In genomic region chr10:132447446-132448247, GRCh38 we compare ENCODE assay signal across 8 cellular contexts. TPM values are rescaled to one million over a fixed set of nuclear protein-coding genes. Genes with fewer than 3 reads are reported as not detected.
DNase-seq lines count a peak whose midpoint lies in the region; ATAC-seq and TF ChIP-seq lines count a peak whose summit lies in the region.

No MANE protein-coding gene starts in this region.

- peak overlapping the region; percentile 84 for H3K27ac ChIP-seq in CD4-positive, alpha-beta memory T cell (ENCODE audit: low read depth, low read length)

- H3K4me3 Mint-ChIP-seq in CD4-positive, alpha-beta memory T cell: peak overlapping the region; percentile 72 to 88 (median 78)

- intact Hi-C loops in CD4-positive, alpha-beta memory T cell (cut with micrococcal nuclease): loop anchor here (1.0 kb wide), 1 partner anchor 90 kb away; the partner anchor contains the start of gene INPP5A

- H3K9me3 Mint-ChIP-seq in CD4-positive, alpha-beta memory T cell: no peaks in the 10 kb centered on the region

- H3K4me1 Mint-ChIP-seq in CD4-positive, alpha-beta memory T cell: peaks cover 16 to 61% (median 37%) of the 10 kb centered on the region in 4 donors

- no peak for ATAC-seq in HG03521 (IDR thresholded peaks at IDR 0.05; ENCODE audit: unreplicated experiment)

- H3K4me3 ChIP-seq in CD4-positive, alpha-beta memory T cell (ENCODE audit: low read length in 2 of 2): peak overlapping the region in 1 of 2 donors; percentile 51
- peak overlapping the region; percentile 43 for H3K4me3 ChIP-seq in NB4 (ENCODE audit: low read depth, low read length)

- H3K36me3 Mint-ChIP-seq in CD4-positive, alpha-beta memory T cell: no peaks in the 10 kb centered on the region

- no peak for TF ChIP-seq CTCF in NB4 (IDR thresholded peaks at IDR 0.05; ENCODE audit: low read depth, low read length)

- H3K36me3 ChIP-seq in CD4-positive, alpha-beta memory T cell (ENCODE audit: insufficient read depth, low read length): no peaks in the 10 kb centered on the region

- DNase-seq in CD4-positive, alpha-beta memory T cell: peak; percentile 86 to 93 (median 90)
- peak; percentile 87 for DNase-seq in NB4 (ENCODE audit: low read depth)
- peak; percentile 59 for DNase-seq in activated T-cell treated with anti-CD3 and anti-CD28 coated beads for 24 hours (ENCODE audit: low read depth)
- peak; percentile 72 for DNase-seq in fibroblast of peridontal ligament (ENCODE audit: extremely low read depth)
- peak; percentile 37 to 62 for DNase-seq in stimulated activated CD4-positive, alpha-beta T cell treated with anti-CD3 and anti-CD28 coated beads, Interleukin-12 subunit alpha, Interleukin-12 subunit beta, amount 100 ng/mL, for 24 hours (ENCODE audit: low read depth in 2 of 2)
- DNase-seq in NCI-H1092 treated with DMSO at 0.1 percent for 48 hours (lab: John Stamatoyannopoulos, UW): no peak
- no peak for DNase-seq in NCI-H526 (lab: John Stamatoyannopoulos, UW)

- TF ChIP-seq POLR2A in NB4 (IDR thresholded peaks at IDR 0.05; ENCODE audit: extremely low read depth, insufficient read length): no peak

- no peaks in the 10 kb centered on the region for H3K27me3 Mint-ChIP-seq in CD4-positive, alpha-beta memory T cell

- CTCF ChIA-PET in CD4-positive, alpha-beta memory T cell (lab: Charles Lee; ENCODE audit: partially characterized antibody): interaction anchor here (1.0 to 2.9 kb wide), 11 partner anchors 8 to 93 kb away, joined by 3 to 18 read pairs (median 4); no protein-coding TSS in a partner anchor

- H3K9me3 ChIP-seq in CD4-positive, alpha-beta memory T cell (ENCODE audit: control insufficient read depth in 1 of 2, low read length in 2 of 2): no peaks in the 10 kb centered on the region

- H3K27ac Mint-ChIP-seq in CD4-positive, alpha-beta memory T cell: peak overlapping the region; percentile 87 to 100 (median 98)

- H3K27me3 ChIP-seq in CD4-positive, alpha-beta memory T cell (ENCODE audit: insufficient read depth, low read length): no peaks in the 10 kb centered on the region

- POLR2A ChIA-PET in CD4-positive, alpha-beta memory T cell (lab: Charles Lee; ENCODE audit: partially characterized antibody): interaction anchor here (0.7 to 3.5 kb wide), 10 partner anchors 10 to 137 kb away, joined by 3 to 41 read pairs (median 6); partner anchors contain the start of gene PWWP2B

- H3K4me1 ChIP-seq in CD4-positive, alpha-beta memory T cell (ENCODE audit: insufficient read depth, low read length): peaks cover 66% of the 10 kb centered on the region

RNA-seq across cellular contexts. Expression of gene PWWP2B, which starts 50.6 kb away (rescaled TPM):
- 1 to 10 TPM; 9.4 to 9.9 TPM for total RNA-seq in CD4-positive, alpha-beta memory T cell
- 1 to 10 TPM in 1 of 2 donors, under 1 TPM in 1; 0.92 to 3.2 TPM for polyA plus RNA-seq in CD4-positive, alpha-beta memory T cell

Comparison
In these comparisons a context has a peak if more than half of its experiments do, and no peak if none do; other contexts are left out.
1. DNase-seq: peak in CD4-positive, alpha-beta memory T cell (5 of 5), NB4 (single experiment), activated T-cell treated with anti-CD3 and anti-CD28 coated beads for 24 hours (single experiment), fibroblast of peridontal ligament (single experiment) and stimulated activated CD4-positive, alpha-beta T cell treated with anti-CD3 and anti-CD28 coated beads, Interleukin-12 subunit alpha, Interleukin-12 subunit beta, amount 100 ng/mL, for 24 hours (2 of 2); none in NCI-H1092 treated with DMSO at 0.1 percent for 48 hours (single experiment) and NCI-H526 (0 of 2).